ENCODE assay signal across 20 cellular contexts in genomic region chr2:237359894-237360780, GRCh38. TPM values are rescaled to one million over a fixed set of nuclear protein-coding genes. Genes with fewer than 3 reads are reported as not detected.
DNase-seq lines count a peak whose midpoint lies in the region; ATAC-seq and TF ChIP-seq lines count a peak whose summit lies in the region.
"Had no signal": no experiment of that assay in that cellular context is flagged by ENCODE, and none has a peak within 500 bp of the region (broad histone marks: within the 10 kb centered on the region; RNA-seq: fewer than 3 reads in every experiment).

No MANE protein-coding gene starts in this region.

- no peaks in the 10 kb centered on the region for H3K27me3 Mint-ChIP-seq in MCF 10A (ENCODE audit: insufficient read depth, unreplicated experiment)
- H3K27me3 Mint-ChIP-seq: stimulated activated naive CD8-positive, alpha-beta T cell treated with anti-CD3 and anti-CD28 coated beads, Interleukin-15, Interleukin-2, amounts not matched to agents 100 ng/mL and 50 ng/mL, for 24 hours had no signal

- no peak overlapping the region for H3K4me2 ChIP-seq in neuronal stem cell (ENCODE audit: insufficient read depth, low read length, poor library complexity, severe bottlenecking)

- TF ChIP-seq POLR2A in breast epithelium (IDR thresholded peaks at IDR 0.05) (no peak), upper lobe of left lung (IDR thresholded peaks at IDR 0.05) (no peak)

- H3K36me3 Mint-ChIP-seq in MCF 10A (ENCODE audit: insufficient read depth, unreplicated experiment), result no peaks in the 10 kb centered on the region
- H3K36me3 Mint-ChIP-seq: natural killer cell had no signal

- H2BK5ac ChIP-seq in neuronal stem cell (ENCODE audit: low read length), result no peak overlapping the region

- no peak overlapping the region for H3K4ac ChIP-seq in neuronal stem cell (ENCODE audit: low read length)

- peak overlapping the region; percentile 30 to 79 for H3K27ac ChIP-seq in breast epithelium
- peak overlapping the region; percentile 65 for H3K27ac ChIP-seq in left ventricle myocardium inferior (replicated peaks)
- H3K27ac ChIP-seq in neuronal stem cell (replicated peaks; ENCODE audit: low read length), result no peak overlapping the region
- peak overlapping the region; percentile 9 to 49 (median 28) for H3K27ac ChIP-seq in upper lobe of left lung
- H3K27ac ChIP-seq: adrenal gland, psoas muscle, spleen had no signal

- H2BK12ac ChIP-seq in neuronal stem cell (ENCODE audit: low read length), result peak overlapping the region; percentile 49

- H2BK15ac ChIP-seq in neuronal stem cell (ENCODE audit: low read length), result peak overlapping the region; percentile 50

- H4K91ac ChIP-seq in neuronal stem cell (ENCODE audit: low read depth, low read length, poor library complexity), result peak overlapping the region; percentile 13

- H4K8ac ChIP-seq in neuronal stem cell (ENCODE audit: low read depth, low read length), result no peak overlapping the region

- H3K23ac ChIP-seq in neuronal stem cell (ENCODE audit: low read depth, low read length, poor library complexity), result no peak overlapping the region

- DNase-seq in breast epithelium (ENCODE audit: low spot score in 2 of 2), result no peak
- DNase-seq in MCF 10A (ENCODE audit: unreplicated experiment), result no peak
- DNase-seq in left ventricle myocardium inferior, result no peak
- DNase-seq in neuronal stem cell (ENCODE audit: low spot score), result no peak
- DNase-seq in upper lobe of left lung, result no peak
- no peak for DNase-seq in SW 1271 (lab: John Stamatoyannopoulos, UW)
- DNase-seq: activated CD4-positive, alpha-beta T cell treated with anti-CD3 and anti-CD28 coated beads for 4 hours; activated gamma-delta T cell; adrenal gland; hypothalamus; natural killer cell; NCI-H2107; NCI-H526 treated with DMSO at 0.1 percent for 48 hours; psoas muscle; spleen; stimulated activated CD4-positive, alpha-beta T cell treated with anti-CD3 and anti-CD28 coated beads, Interleukin-4, amount 100 ng/mL, for 24 hours had no signal

- no TSS peak for BruUV-seq in MCF 10A (replicated peaks; lab: Mats Ljungman, UMichigan)

- peak overlapping the region; percentile 17 for H2AFZ ChIP-seq in neuronal stem cell (ENCODE audit: low read length)

- no peaks in the 10 kb centered on the region for H3K79me1 ChIP-seq in neuronal stem cell (ENCODE audit: low read depth, low read length)

- peaks cover 0 to 4% of the 10 kb centered on the region in 2 donors for H3K4me1 ChIP-seq in breast epithelium
- peaks cover 25% of the 10 kb centered on the region for H3K4me1 ChIP-seq in left ventricle myocardium inferior
- H3K4me1 ChIP-seq in neuronal stem cell (ENCODE audit: control insufficient read depth in 2 of 2, insufficient read depth in 1 of 2, low read depth in 1 of 2, low read length in 2 of 2), result peaks cover 0 to 11% of the 10 kb centered on the region in 2 donors
- no peaks in the 10 kb centered on the region for H3K4me1 ChIP-seq in upper lobe of left lung
- H3K4me1 ChIP-seq: adrenal gland, psoas muscle, spleen had no signal

- no CpG with 5 or more reads among the region's 23 CpGs for WGBS in neuronal stem cell (ENCODE audit: extremely low coverage in 2 of 2, insufficient read length in 2 of 2, insufficient replicate concordance in 1 of 2), 2 donors
- 74% methylated on average over 15 to 23 of the region's 23 CpGs for WGBS in upper lobe of left lung, 2 donors

- H2BK120ac ChIP-seq in neuronal stem cell (ENCODE audit: low read depth, low read length), result peak overlapping the region; percentile 62

- H3K9ac ChIP-seq in neuronal stem cell (ENCODE audit: low read depth, low read length, poor library complexity), result no peak overlapping the region

- intact Hi-C loops in breast epithelium (cut with DNase I; ENCODE audit: low total_unique reads), result no loop called here
- intact Hi-C loops in MCF 10A (cut with micrococcal nuclease), result no loop called here
- intact Hi-C loops in left ventricle myocardium inferior (cut with micrococcal nuclease), result no loop called here

- TF ChIP-seq CTCF in breast epithelium (IDR thresholded peaks at IDR 0.05) (no peak), MCF 10A (IDR thresholded peaks at IDR 0.05; ENCODE audit: unreplicated experiment) (no peak), left ventricle myocardium inferior (IDR thresholded peaks at IDR 0.05; ENCODE audit: borderline replicate concordance) (no peak), upper lobe of left lung (IDR thresholded peaks at IDR 0.05) (no peak)

- H3K4me3 ChIP-seq in breast epithelium, result no peak overlapping the region
- no peak overlapping the region for H3K4me3 ChIP-seq in left ventricle myocardium inferior
- H3K4me3 ChIP-seq in neuronal stem cell (ENCODE audit: low read length in 2 of 2), result no peak overlapping the region
- H3K4me3 ChIP-seq in upper lobe of left lung, result no peak overlapping the region
- H3K4me3 ChIP-seq: adrenal gland, psoas muscle, spleen had no signal

- H3K9me3 ChIP-seq in breast epithelium, result no peaks in the 10 kb centered on the region
- no peaks in the 10 kb centered on the region for H3K9me3 ChIP-seq in left ventricle myocardium inferior (replicated peaks)
- peaks cover 0 to 2% of the 10 kb centered on the region in 2 donors for H3K9me3 ChIP-seq in neuronal stem cell (replicated peaks in 1 of 2; ENCODE audit: control insufficient read depth in 2 of 2, insufficient read depth in 1 of 2, low read depth in 1 of 2, low read length in 2 of 2)
- no peaks in the 10 kb centered on the region for H3K9me3 ChIP-seq in upper lobe of left lung
- H3K9me3 ChIP-seq: adrenal gland, psoas muscle, spleen had no signal

- peak overlapping the region; percentile 4 for H2AK5ac ChIP-seq in neuronal stem cell (ENCODE audit: low read depth, low read length)

- H3K4me3 Mint-ChIP-seq in MCF 10A (ENCODE audit: unreplicated experiment), result no peak overlapping the region
- H3K4me3 Mint-ChIP-seq: natural killer cell; stimulated activated naive CD8-positive, alpha-beta T cell treated with anti-CD3 and anti-CD28 coated beads, Interleukin-15, Interleukin-2, amounts not matched to agents 100 ng/mL and 50 ng/mL, for 24 hours had no signal

- H3K18ac ChIP-seq in neuronal stem cell (ENCODE audit: low read length), result peak overlapping the region; percentile 88

- CTCF ChIA-PET in MCF 10A (lab: Yijun Ruan, JAX), result interaction anchor here (0.6 kb wide), 1 partner anchor 197 kb away, joined by 4 read pairs; no protein-coding TSS in a partner anchor

- no peak overlapping the region for H3K27ac Mint-ChIP-seq in MCF 10A (ENCODE audit: low read depth, unreplicated experiment)
- H3K27ac Mint-ChIP-seq: natural killer cell; stimulated activated naive CD8-positive, alpha-beta T cell treated with anti-CD3 and anti-CD28 coated beads, Interleukin-15, Interleukin-2, amounts not matched to agents 100 ng/mL and 50 ng/mL, for 24 hours had no signal

- no peaks in the 10 kb centered on the region for H3K27me3 ChIP-seq in breast epithelium
- peaks cover 38% of the 10 kb centered on the region for H3K27me3 ChIP-seq in left ventricle myocardium inferior (ENCODE audit: low read depth)
- H3K27me3 ChIP-seq in neuronal stem cell (ENCODE audit: control insufficient read depth in 3 of 3, insufficient read depth in 3 of 3, low read depth in 1 of 3, low read length in 3 of 3), result no peaks in the 10 kb centered on the region
- no peaks in the 10 kb centered on the region for H3K27me3 ChIP-seq in upper lobe of left lung
- H3K27me3 ChIP-seq: adrenal gland had no signal

- peaks cover 7% of the 10 kb centered on the region for H3K4me1 Mint-ChIP-seq in MCF 10A (ENCODE audit: insufficient read depth, unreplicated experiment)
- H3K4me1 Mint-ChIP-seq: natural killer cell had no signal

- peak in 1 of 2 donors; percentile 16 for ATAC-seq in upper lobe of left lung (ENCODE audit: low FRiP score in 2 of 2)
- ATAC-seq in GM19395 (IDR thresholded peaks at IDR 0.05; ENCODE audit: unreplicated experiment), result no peak
- no peak for ATAC-seq in HG03439 (IDR thresholded peaks at IDR 0.05; ENCODE audit: unreplicated experiment)
- ATAC-seq: HepG2, natural killer cell had no signal

- TF ChIP-seq EP300 in upper lobe of left lung (IDR thresholded peaks at IDR 0.05), result no peak

- H3K9me3 Mint-ChIP-seq in MCF 10A (ENCODE audit: unreplicated experiment), result no peaks in the 10 kb centered on the region
- H3K9me3 Mint-ChIP-seq: natural killer cell; stimulated activated naive CD8-positive, alpha-beta T cell treated with anti-CD3 and anti-CD28 coated beads, Interleukin-15, Interleukin-2, amounts not matched to agents 100 ng/mL and 50 ng/mL, for 24 hours had no signal

- H3K36me3 ChIP-seq in breast epithelium, result no peaks in the 10 kb centered on the region
- H3K36me3 ChIP-seq in left ventricle myocardium inferior, result peaks cover 22% of the 10 kb centered on the region
- H3K36me3 ChIP-seq in neuronal stem cell (replicated peaks in 1 of 2; ENCODE audit: control insufficient read depth in 2 of 2, insufficient read depth in 2 of 2, low read length in 2 of 2), result no peaks in the 10 kb centered on the region
- H3K36me3 ChIP-seq in upper lobe of left lung, result peaks cover 0 to 12% (median 0%) of the 10 kb centered on the region in 4 donors
- H3K36me3 ChIP-seq: adrenal gland had no signal

- peak overlapping the region; percentile 11 for H3K14ac ChIP-seq in neuronal stem cell (ENCODE audit: low read length)

- POLR2A ChIA-PET in MCF 10A (lab: Yijun Ruan, JAX), result no interaction called here

RNA-seq across cellular contexts. Expression of gene COL6A3, which starts 53.8 kb away (rescaled TPM):
- 100 to 1,000 TPM; 116 to 907 (median 320) TPM for total RNA-seq in breast epithelium
- total RNA-seq in MCF 10A (2022), result 0.19 and 0.61 TPM in 2 replicates
- 57.1 TPM for total RNA-seq in left ventricle myocardium inferior
- polyA plus RNA-seq in neuronal stem cell (2013, experiment 1 of 2), result 0.07 TPM
- 0.08 TPM for polyA plus RNA-seq in neuronal stem cell (2013, experiment 2 of 2)
- 100 to 1,000 TPM in 2 of 6 donors, 10 to 100 TPM in 4; 34.4 to 199 (median 71.9) TPM for total RNA-seq in upper lobe of left lung
- total RNA-seq: HepG2 had no signal

Comparison
In these comparisons a context has a peak if more than half of its experiments do, and no peak if none do; other contexts are left out.
1. RNA of gene COL6A3, which starts 53.8 kb away (total RNA-seq): 116 to 907 TPM in breast epithelium, 34.4 to 199 TPM in upper lobe of left lung and 57.1 TPM in left ventricle myocardium inferior (single experiment); 0.19 to 0.61 TPM in MCF 10A; every median in the first group is over 10 times any median in the second.